8 cellular contexts compared by ENCODE assay signal in genomic region chr5:150485770-150486401, GRCh38. TPM values are rescaled to one million over a fixed set of nuclear protein-coding genes. Genes with fewer than 3 reads are reported as not detected.
A peak's percentile ranks its signal among the peaks of the same experiment; 100 is the strongest.
DNase-seq lines count a peak whose midpoint lies in the region; ATAC-seq and TF ChIP-seq lines count a peak whose summit lies in the region.

No MANE protein-coding gene starts in this region.

- H3K9me3 ChIP-seq in mucosa of descending colon = no peaks in the 10 kb centered on the region

- no peaks in the 10 kb centered on the region for H3K9me3 Mint-ChIP-seq in endothelial cell (ENCODE audit: unreplicated experiment)

- DNase-seq in ELR (ENCODE audit: low read depth) (peak; percentile 66), endothelial cell (ENCODE audit: low spot score) (peak; percentile 70), mucosa of descending colon (peak; percentile 64 to 81 (median 78)), substantia nigra (lab: John Stamatoyannopoulos, UW) (peak in 32 of 49 donors; percentile 30 to 82 (median 57)), occipital lobe (lab: John Stamatoyannopoulos, UW) (no peak)
- peak; percentile 33 to 40 for DNase-seq in activated CD4-positive, alpha-beta T cell treated with anti-CD3 and anti-CD28 coated beads, Interleukin-2, amount 50 U/mL, for 48 hours

- peaks cover 21% of the 10 kb centered on the region for H3K27me3 Mint-ChIP-seq in endothelial cell (ENCODE audit: unreplicated experiment)

- H3K27ac ChIP-seq in substantia nigra (ENCODE audit: low read depth, low read length, poor library complexity, severe bottlenecking) = peak overlapping the region; percentile 91

- no peak overlapping the region for H3K27ac Mint-ChIP-seq in endothelial cell (ENCODE audit: unreplicated experiment)

- H3K36me3 ChIP-seq in mucosa of descending colon (ENCODE audit: low read depth) = no peaks in the 10 kb centered on the region

- ATAC-seq in HG03571 (IDR thresholded peaks at IDR 0.05; ENCODE audit: unreplicated experiment) = peak; percentile 27
- peak; percentile 68 for ATAC-seq in mucosa of descending colon
- ATAC-seq in GM21825 (IDR thresholded peaks at IDR 0.05; ENCODE audit: unreplicated experiment) = no peak

- peaks cover 25% of the 10 kb centered on the region for H3K36me3 Mint-ChIP-seq in endothelial cell (ENCODE audit: low read depth, unreplicated experiment)

- peak overlapping the region; percentile 93 for H3K4me3 ChIP-seq in mucosa of descending colon

- intact Hi-C loops in mucosa of descending colon (cut with DNase I, micrococcal nuclease) = no loop called here

- peak overlapping the region; percentile 88 for H3K4me3 Mint-ChIP-seq in endothelial cell (ENCODE audit: unreplicated experiment)

- H3K4me1 ChIP-seq in mucosa of descending colon (ENCODE audit: low read depth) = peaks cover 22% of the 10 kb centered on the region

- peaks cover 48% of the 10 kb centered on the region for H3K4me1 Mint-ChIP-seq in endothelial cell (ENCODE audit: unreplicated experiment)

- TF ChIP-seq CTCF in endothelial cell (IDR thresholded peaks at IDR 0.05; ENCODE audit: unreplicated experiment) (no peak), mucosa of descending colon (IDR thresholded peaks at IDR 0.05) (no peak)

RNA-seq across cellular contexts. Expression of gene NDST1, which starts 22.0 kb away (rescaled TPM):
- total RNA-seq in endothelial cell (ENCODE audit: unreplicated experiment) = 178 TPM
- 10 to 100 TPM; 58.1 to 66.5 (median 60.6) TPM for total RNA-seq in mucosa of descending colon
- 23.1 TPM for total RNA-seq in occipital lobe

RNA-seq across cellular contexts. Expression of gene RPS14, which starts 36.3 kb away (rescaled TPM):
- 2,784 TPM for total RNA-seq in endothelial cell (ENCODE audit: unreplicated experiment)
- total RNA-seq in mucosa of descending colon = 1,000 to 10,000 TPM; 1,569 to 1,671 (median 1,618) TPM
- total RNA-seq in occipital lobe = 2,126 TPM
